8 cellular contexts compared by ENCODE assay signal in genomic region chr10:5684318-5684970, GRCh38. TPM values are rescaled to one million over a fixed set of nuclear protein-coding genes. Genes with fewer than 3 reads are reported as not detected.
DNase-seq lines count a peak whose midpoint lies in the region; ATAC-seq and TF ChIP-seq lines count a peak whose summit lies in the region.

TASOR2 (plus strand) TSS chr10:5684838; CDS start chr10:5720643, 35,805 bp downstream.

- peaks cover 12% of the 10 kb centered on the region; the same call in 1 of the 2 replicates for H3K4me1 ChIP-seq in PC-3 (ENCODE audit: insufficient read depth, low read length)
- peaks cover 20% of the 10 kb centered on the region for H3K4me1 ChIP-seq in mononuclear cell (ENCODE audit: insufficient read depth, low read length)

- no peaks in the 10 kb centered on the region for H3K9me3 ChIP-seq in PC-3 (ENCODE audit: low read length)
- H3K9me3 ChIP-seq in mononuclear cell (ENCODE audit: low read depth, low read length): no peaks in the 10 kb centered on the region

- H3K4me2 ChIP-seq in PC-3 (ENCODE audit: low read length): peak within 1 kb of the TSS; percentile 85

- ATAC-seq in GM21529 (IDR thresholded peaks at IDR 0.05; ENCODE audit: unreplicated experiment) (peak; percentile 66), PC-3 (peak; percentile 84)

- intact Hi-C loops in PC-3 (cut with micrococcal nuclease): loop anchor here (10.0 kb wide), 1 partner anchor 200 kb away; the partner anchor contains the start of gene ANKRD16

- H4K20me1 ChIP-seq in PC-3 (ENCODE audit: low read length): peaks cover 17% of the 10 kb centered on the region

- H2AFZ ChIP-seq in PC-3 (ENCODE audit: low read length): peak within 1 kb of the TSS; percentile 88

- DNase-seq in DMS 273 treated with DMSO at 0.1 percent for 48 hours (lab: John Stamatoyannopoulos, UW): peak; percentile 92
- peak; percentile 88 for DNase-seq in PC-3
- peak; percentile 97 for DNase-seq in activated T-cell treated with anti-CD3 and anti-CD28 coated beads for 48 hours (ENCODE audit: low read depth)
- DNase-seq in epithelial cell of esophagus (ENCODE audit: low read depth): peak; percentile 97
- peak; percentile 94 to 95 for DNase-seq in stimulated activated CD8-positive, alpha-beta memory T cell treated with anti-CD3 and anti-CD28 coated beads, Interleukin-4, amount 100 ng/mL, for 1 hour (ENCODE audit: low read depth in 2 of 2, low spot score in 1 of 2)

- H3K9ac ChIP-seq in PC-3 (ENCODE audit: low read length): peak within 1 kb of the TSS; percentile 93

- TF ChIP-seq EP300 in Ishikawa (IDR thresholded peaks at IDR 0.05; ENCODE audit: borderline replicate concordance): no peak

- no peaks in the 10 kb centered on the region for H3K36me3 ChIP-seq in PC-3 (ENCODE audit: low read depth, low read length)

- no TSS peak for BruUV-seq in PC-3 (replicated peaks; lab: Mats Ljungman, UMichigan)

- H3K4me3 ChIP-seq in PC-3 (ENCODE audit: low read length): peak within 1 kb of the TSS; percentile 84
- H3K4me3 ChIP-seq in epithelial cell of esophagus (ENCODE audit: low read length): peak within 1 kb of the TSS; percentile 55
- H3K4me3 ChIP-seq in mononuclear cell (ENCODE audit: low read length): peak within 1 kb of the TSS; percentile 93

- peaks cover 48% of the 10 kb centered on the region for H3K79me2 ChIP-seq in PC-3 (ENCODE audit: low read length)

- no peak for TF ChIP-seq RAD21 in Ishikawa (IDR thresholded peaks at IDR 0.05; ENCODE audit: low read depth)

- POLR2A ChIA-PET in PC-3 (lab: Charles Lee; ENCODE audit: unreplicated experiment): no interaction called here

- no peaks in the 10 kb centered on the region for H3F3A ChIP-seq in PC-3 (ENCODE audit: low read length, unreplicated experiment)

- no peaks in the 10 kb centered on the region for H3K9me2 ChIP-seq in PC-3 (replicated peaks; ENCODE audit: low read length)

- CTCF ChIA-PET in PC-3 (lab: Charles Lee): interaction anchor here (0.9 kb wide), 1 partner anchor 189 kb away, joined by 3 read pairs; no protein-coding TSS in a partner anchor

- peak within 1 kb of the TSS; percentile 73 for H3K27ac ChIP-seq in PC-3 (ENCODE audit: low read length)

- no peaks in the 10 kb centered on the region for H3K27me3 ChIP-seq in PC-3 (ENCODE audit: low read length)
- H3K27me3 ChIP-seq in mononuclear cell (ENCODE audit: insufficient read depth, low read length): no peaks in the 10 kb centered on the region

- TF ChIP-seq CTCF in PC-3 (conservative IDR thresholded peaks at IDR 0.05; ENCODE audit: low read depth, low read length) (no peak), epithelial cell of esophagus (IDR thresholded peaks at IDR 0.05; ENCODE audit: insufficient read depth, low read depth, low read length, missing control alignments) (no peak)

TF ChIP-seq in Ishikawa, 13 proteins besides CTCF, POLR2A, EP300 and RAD21:
- TF ChIP-seq YY1 (IDR thresholded peaks at IDR 0.05; ENCODE audit: low read depth): peak; percentile 46
- TF ChIP-seq, protein P1, sequence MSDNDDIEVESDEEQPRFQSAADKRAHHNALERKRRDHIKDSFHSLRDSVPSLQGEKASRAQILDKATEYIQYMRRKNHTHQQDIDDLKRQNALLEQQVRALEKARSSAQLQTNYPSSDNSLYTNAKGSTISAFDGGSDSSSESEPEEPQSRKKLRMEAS (IDR thresholded peaks at IDR 0.05): peak; percentile 100
- no peak for TF ChIP-seq FOXM1 (IDR thresholded peaks at IDR 0.05; ENCODE audit: borderline replicate concordance, low read depth)
- no peak for TF ChIP-seq NFIC (IDR thresholded peaks at IDR 0.05)
- TF ChIP-seq, protein P2, sequence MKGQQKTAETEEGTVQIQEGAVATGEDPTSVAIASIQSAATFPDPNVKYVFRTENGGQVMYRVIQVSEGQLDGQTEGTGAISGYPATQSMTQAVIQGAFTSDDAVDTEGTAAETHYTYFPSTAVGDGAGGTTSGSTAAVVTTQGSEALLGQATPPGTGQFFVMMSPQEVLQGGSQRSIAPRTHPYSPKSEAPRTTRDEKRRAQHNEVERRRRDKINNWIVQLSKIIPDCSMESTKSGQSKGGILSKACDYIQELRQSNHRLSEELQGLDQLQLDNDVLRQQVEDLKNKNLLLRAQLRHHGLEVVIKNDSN (IDR thresholded peaks at IDR 0.05): peak; percentile 82
- TF ChIP-seq TAF1 (IDR thresholded peaks at IDR 0.05; ENCODE audit: low read depth): peak; percentile 20

RNA-seq across cellular contexts. Expression of gene TASOR2, which starts in this region (rescaled TPM):
- total RNA-seq in PC-3 (2014; rRNA removed) (47.3 and 52.9 TPM in 2 replicates), mononuclear cell (114 TPM)

Comparison
In these comparisons a context has a peak if more than half of its experiments do, and no peak if none do; other contexts are left out.
1. Peak in every context shown above with its lines: DNase-seq, ATAC-seq, H3K4me3 ChIP-seq and H3K27ac ChIP-seq.